Comparison of ENCODE assay signal across 20 cellular contexts in genomic region chrX:101682723-101683122, GRCh38. TPM values are rescaled to one million over a fixed set of nuclear protein-coding genes. Genes with fewer than 3 reads are reported as not detected.
DNase-seq lines count a peak whose midpoint lies in the region; ATAC-seq lines count a peak whose summit lies in the region.
"Had no signal": no experiment of that assay in that cellular context is flagged by ENCODE, and none has a peak within 500 bp of the region (broad histone marks: within the 10 kb centered on the region; RNA-seq: fewer than 3 reads in every experiment).

No MANE protein-coding gene starts in this region.

- WGBS in mesodermal cell (ENCODE audit: insufficient coverage in 2 of 2), 2 experiments, result no CpG with 5 or more reads among the region's 2 CpGs

- ATAC-seq in HG02885 (IDR thresholded peaks at IDR 0.05; ENCODE audit: poor library complexity, unreplicated experiment) (no peak), HG03139 (IDR thresholded peaks at IDR 0.05; ENCODE audit: unreplicated experiment) (no peak)
- ATAC-seq: CD8-positive, alpha-beta T cell had no signal

- peak overlapping the region; percentile 66 for H3K27ac ChIP-seq in mesodermal cell (ENCODE audit: low read depth, low read length, severe bottlenecking)
- H3K27ac ChIP-seq: testis had no signal

- peak; percentile 6 for DNase-seq in AG20443 (ENCODE audit: low spot score)
- peak; percentile 86 for DNase-seq in HT1080 (ENCODE audit: low read depth)
- peak; percentile 5 to 48 for DNase-seq in dermis microvascular lymphatic vessel endothelial cell (ENCODE audit: low read depth in 2 of 2)
- DNase-seq in glomerular visceral epithelial cell (ENCODE audit: extremely low spot score), result no peak
- no peak for DNase-seq in T-helper 9 cell
- DNase-seq: ACHN; activated CD4-positive, alpha-beta T cell treated with anti-CD3 and anti-CD28 coated beads, Interleukin-2, amount 10 ng/mL, durations not matched to agents 7 days and 5 days; activated CD8-positive, alpha-beta memory T cell treated with anti-CD3 and anti-CD28 coated beads, Interleukin-2, amount 50 U/mL, for 4 hours; CD8-positive, alpha-beta T cell; DMS79; NCI-H1694; NCI-H748 treated with DMSO at 0.1 percent for 48 hours; SHP77; stimulated activated CD4-positive, alpha-beta T cell treated with anti-CD3 and anti-CD28 coated beads, Interleukin-12 subunit alpha, Interleukin-12 subunit beta, amount 100 ng/mL, for 4 hours; T-helper 1 cell; testis had no signal

- H3K9me3 ChIP-seq in mesodermal cell (ENCODE audit: control insufficient read depth, low read length), result no peaks in the 10 kb centered on the region
- H3K9me3 ChIP-seq: testis had no signal

- H3K4me1 ChIP-seq in mesodermal cell (ENCODE audit: control insufficient read depth, insufficient read depth, low read length, poor library complexity, severe bottlenecking), result peaks cover 6% of the 10 kb centered on the region
- H3K4me1 ChIP-seq: testis had no signal

- no peak overlapping the region for H3K4me3 ChIP-seq in mesodermal cell (ENCODE audit: extremely low read depth, insufficient read depth, low read length, poor library complexity, severe bottlenecking)
- H3K4me3 ChIP-seq: testis had no signal

- no peaks in the 10 kb centered on the region for H3K36me3 ChIP-seq in mesodermal cell (ENCODE audit: control insufficient read depth, insufficient read depth, low read length)

RNA-seq across cellular contexts. Expression of gene ARMCX2, which starts 23.1 kb away (rescaled TPM):
- total RNA-seq in HT1080 (2014; rRNA removed; shearing (Covaris generic)), result 53.3 and 59.7 TPM in 2 replicates
- 26.5 and 30.2 TPM in 2 replicates for polyA plus RNA-seq in HT1080 (2015; cell fraction: cytosol; rRNA removed)
- polyA plus RNA-seq in HT1080 (2015; cell fraction: nucleus; rRNA removed), result 98.2 and 109 TPM in 2 replicates
- 29.7 and 51.2 TPM in 2 replicates for total RNA-seq in dermis microvascular lymphatic vessel endothelial cell
- 148 TPM for polyA plus RNA-seq in mesodermal cell (2013, experiment 1 of 2)
- 135 TPM for polyA plus RNA-seq in mesodermal cell (2013, experiment 2 of 2)
- total RNA-seq: OCI-LY7 had no signal

RNA-seq across cellular contexts. Expression of gene ARMCX3, which starts 59.8 kb away (rescaled TPM):
- 15.1 and 18.3 TPM in 2 replicates for total RNA-seq in HT1080 (2014; rRNA removed; shearing (Covaris generic))
- polyA plus RNA-seq in HT1080 (2015; cell fraction: cytosol; rRNA removed), result 15.0 and 22.5 TPM in 2 replicates
- 41.3 and 45.2 TPM in 2 replicates for polyA plus RNA-seq in HT1080 (2015; cell fraction: nucleus; rRNA removed)
- 43.1 and 61.2 TPM in 2 replicates for total RNA-seq in dermis microvascular lymphatic vessel endothelial cell
- polyA plus RNA-seq in mesodermal cell (2013, experiment 1 of 2), result 73.1 TPM
- polyA plus RNA-seq in mesodermal cell (2013, experiment 2 of 2), result 70.0 TPM

Comparison
In these comparisons a context has a peak if more than half of its experiments do, and no peak if none do; other contexts are left out.
1. DNase-seq: peak in AG20443 (single experiment), HT1080 (single experiment) and dermis microvascular lymphatic vessel endothelial cell (2 of 2); none in glomerular visceral epithelial cell (single experiment) and T-helper 9 cell (single experiment).